ENCODE assay signal across 9 cellular contexts in the genomic region with DNA sequence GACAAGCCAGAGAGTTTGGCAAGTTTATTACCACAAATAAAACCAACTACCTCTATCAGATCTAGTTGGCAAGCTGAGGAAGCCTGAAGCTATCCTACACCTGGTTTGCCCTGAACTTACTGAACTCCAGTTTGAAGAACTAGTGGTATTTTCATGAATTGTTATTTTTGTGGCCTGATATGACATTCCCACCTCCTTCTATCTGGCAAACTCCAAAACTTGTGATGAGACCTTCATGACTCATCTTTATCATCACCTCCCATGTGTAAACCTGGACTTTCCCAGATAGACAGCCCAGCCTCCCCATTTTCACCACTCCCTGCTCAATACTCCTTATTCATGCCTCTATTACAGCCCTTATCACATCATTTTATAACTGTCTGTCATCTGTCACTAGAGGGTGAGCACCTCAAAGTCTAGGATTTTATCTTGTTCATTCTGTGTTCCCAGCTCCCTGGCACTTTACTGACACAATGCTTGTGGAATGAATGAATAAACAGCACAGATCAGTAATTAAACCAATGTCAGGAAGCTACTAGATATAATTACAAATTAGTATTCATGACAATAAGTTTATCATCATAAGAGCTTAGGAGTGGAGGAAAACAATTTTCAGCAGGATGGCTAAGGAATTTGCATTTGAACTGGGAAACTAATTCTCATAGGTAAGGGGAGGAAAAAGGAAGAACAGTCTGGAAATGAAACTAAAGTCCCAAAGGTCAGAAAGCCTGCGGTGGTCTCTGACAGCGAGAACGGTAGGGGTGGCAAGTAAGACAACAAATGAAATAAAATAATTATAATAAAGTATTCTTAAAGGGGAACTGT. TPM values are rescaled to one million over a fixed set of nuclear protein-coding genes. Genes with fewer than 3 reads are reported as not detected.
DNase-seq lines count a peak whose midpoint lies in the region; ATAC-seq and TF ChIP-seq lines count a peak whose summit lies in the region.
"Had no signal": no experiment of that assay in that cellular context is flagged by ENCODE, and none has a peak within 500 bp of the region (broad histone marks: within the 10 kb centered on the region; RNA-seq: fewer than 3 reads in every experiment).

No MANE protein-coding gene starts in this region.

- H3K27me3 Mint-ChIP-seq in activated T-cell treated with anti-CD3 and anti-CD28 coated beads, Interleukin-2, amount 50 U/mL, for 24 hours = no peaks in the 10 kb centered on the region

- CTCF ChIA-PET in RWPE1 (lab: Yijun Ruan, JAX) = interaction anchor here (0.6 to 1.4 kb wide), 8 partner anchors 10 to 377 kb away, joined by 3 to 4 read pairs (median 3); no protein-coding TSS in a partner anchor

- H3K36me3 ChIP-seq in smooth muscle cell (ENCODE audit: low read depth) (no peaks in the 10 kb centered on the region), suprapubic skin (no peaks in the 10 kb centered on the region)

- H3K36me3 Mint-ChIP-seq in activated T-cell treated with anti-CD3 and anti-CD28 coated beads, Interleukin-2, amount 50 U/mL, for 24 hours (ENCODE audit: low read depth) = no peaks in the 10 kb centered on the region

- H3F3A ChIP-seq in smooth muscle cell (ENCODE audit: low read depth) = no peaks in the 10 kb centered on the region

- peak overlapping the region; percentile 27 for H3K27ac Mint-ChIP-seq in activated T-cell treated with anti-CD3 and anti-CD28 coated beads, Interleukin-2, amount 50 U/mL, for 24 hours

- no peak for TF ChIP-seq CTCF in RWPE1 (conservative IDR thresholded peaks at IDR 0.05; ENCODE audit: low read depth)
- TF ChIP-seq CTCF in smooth muscle cell (IDR thresholded peaks at IDR 0.05; ENCODE audit: borderline replicate concordance, insufficient read depth, poor library complexity, severe bottlenecking) = no peak
- TF ChIP-seq CTCF in suprapubic skin (IDR thresholded peaks at IDR 0.05) = no peak

- H3K9me3 Mint-ChIP-seq in activated T-cell treated with anti-CD3 and anti-CD28 coated beads, Interleukin-2, amount 50 U/mL, for 24 hours = no peaks in the 10 kb centered on the region

- H3K9ac ChIP-seq in smooth muscle cell (ENCODE audit: low read depth) = peak overlapping the region; percentile 6

- H3K27ac ChIP-seq in RWPE1 = no peak overlapping the region
- peak overlapping the region; percentile 56 for H3K27ac ChIP-seq in smooth muscle cell (ENCODE audit: low read depth)
- H3K27ac ChIP-seq in suprapubic skin = no peak overlapping the region

- TF ChIP-seq POLR2A in erythroblast (IDR thresholded peaks at IDR 0.05; ENCODE audit: low read length) (peak; percentile 59), suprapubic skin (IDR thresholded peaks at IDR 0.05) (no peak)

- H2AFZ ChIP-seq in smooth muscle cell (ENCODE audit: low read depth) = no peak overlapping the region

- 93% methylated on average over 3 of the region's 3 CpGs for WGBS in smooth muscle cell (ENCODE audit: low lambda C conversion rate)
- 41% methylated on average over 3 of the region's 3 CpGs for WGBS in suprapubic skin

- TF ChIP-seq EP300 in suprapubic skin (IDR thresholded peaks at IDR 0.05) = no peak

- H3K4me2 ChIP-seq in smooth muscle cell = no peak overlapping the region

- H3K27me3 ChIP-seq in smooth muscle cell (ENCODE audit: low read depth) = no peaks in the 10 kb centered on the region
- H3K27me3 ChIP-seq in suprapubic skin = no peaks in the 10 kb centered on the region

- H3K4me3 Mint-ChIP-seq in activated T-cell treated with anti-CD3 and anti-CD28 coated beads, Interleukin-2, amount 50 U/mL, for 24 hours = no peak overlapping the region

- no peak for ATAC-seq in GM21717 (IDR thresholded peaks at IDR 0.05; ENCODE audit: unreplicated experiment)

- peaks cover 21% of the 10 kb centered on the region for H3K4me1 Mint-ChIP-seq in activated T-cell treated with anti-CD3 and anti-CD28 coated beads, Interleukin-2, amount 50 U/mL, for 24 hours (ENCODE audit: low read depth)

- H3K9me3 ChIP-seq in smooth muscle cell (replicated peaks; ENCODE audit: low read depth) (no peaks in the 10 kb centered on the region), suprapubic skin (no peaks in the 10 kb centered on the region)

- H3K79me2 ChIP-seq in smooth muscle cell (ENCODE audit: low read depth) = no peaks in the 10 kb centered on the region

- no peak for DNase-seq in activated T-cell treated with anti-CD3 and anti-CD28 coated beads, Interleukin-2, amount 50 U/mL, for 24 hours
- no peak for DNase-seq in activated T-cell treated with anti-CD3 and anti-CD28 coated beads, Interleukin-2, amount 50 U/mL, for 1 hour
- peak; percentile 57 for DNase-seq in RWPE1 (ENCODE audit: low spot score)
- peak; percentile 93 to 95 for DNase-seq in erythroblast (lab: John Stamatoyannopoulos, UW)
- DNase-seq in smooth muscle cell (lab: John Stamatoyannopoulos, UW; ENCODE audit: unreplicated experiment) = no peak
- no peak for DNase-seq in suprapubic skin (ENCODE audit: low spot score in 2 of 2)
- DNase-seq in stimulated activated naive CD4-positive, alpha-beta T cell treated with Interleukin-2 at 50 U/mL for 16 hours (lab: John Stamatoyannopoulos, UW) = no peak
- DNase-seq: SIG-M5 had no signal

- POLR2A ChIA-PET in RWPE1 (lab: Yijun Ruan, JAX; ENCODE audit: low non-redundant PET) = no interaction called here

- no peak overlapping the region for H3K4me3 ChIP-seq in smooth muscle cell
- no peak overlapping the region for H3K4me3 ChIP-seq in suprapubic skin

- H3K4me1 ChIP-seq in smooth muscle cell (ENCODE audit: low read depth) = no peaks in the 10 kb centered on the region
- H3K4me1 ChIP-seq in suprapubic skin = peaks cover 20% of the 10 kb centered on the region

- H4K20me1 ChIP-seq in smooth muscle cell (ENCODE audit: low read depth) = no peaks in the 10 kb centered on the region

RNA-seq across cellular contexts. Expression of a gene that starts 13.2 kb away (rescaled TPM):
- total RNA-seq in smooth muscle cell = 5.2 and 11.7 TPM in 2 replicates
- 2.0 and 2.4 TPM in 2 replicates for polyA plus RNA-seq in smooth muscle cell
- 1 to 10 TPM; 2.5 to 4.8 (median 3.7) TPM for total RNA-seq in suprapubic skin

RNA-seq across cellular contexts. Expression of a gene that starts 34.9 kb away (rescaled TPM):
- total RNA-seq in smooth muscle cell = 18.6 and 26.0 TPM in 2 replicates
- polyA plus RNA-seq in smooth muscle cell = 6.5 and 11.7 TPM in 2 replicates
- 10 to 100 TPM in 2 of 4 donors, 1 to 10 TPM in 2; 5.3 to 24.4 (median 10.0) TPM for total RNA-seq in suprapubic skin

RNA-seq across cellular contexts. Expression of a gene that starts 35.2 kb away (rescaled TPM):
- total RNA-seq in smooth muscle cell (28.3 and 35.0 TPM in 2 replicates), suprapubic skin (10 to 100 TPM; 17.2 to 34.3 (median 23.1) TPM)
- polyA plus RNA-seq in smooth muscle cell = 16.6 and 22.6 TPM in 2 replicates

Comparison
In these comparisons a context has a peak if more than half of its experiments do, and no peak if none do; other contexts are left out.
1. DNase-seq: peak in RWPE1 (single experiment) and erythroblast (2 of 2); none in activated T-cell treated with anti-CD3 and anti-CD28 coated beads, Interleukin-2, amount 50 U/mL, for 24 hours (single experiment), activated T-cell treated with anti-CD3 and anti-CD28 coated beads, Interleukin-2, amount 50 U/mL, for 1 hour (single experiment), smooth muscle cell (single experiment), suprapubic skin (0 of 2) and stimulated activated naive CD4-positive, alpha-beta T cell treated with Interleukin-2 at 50 U/mL for 16 hours (single experiment).